Comparison of ENCODE assay signal across 1 cellular context in the genomic region with DNA sequence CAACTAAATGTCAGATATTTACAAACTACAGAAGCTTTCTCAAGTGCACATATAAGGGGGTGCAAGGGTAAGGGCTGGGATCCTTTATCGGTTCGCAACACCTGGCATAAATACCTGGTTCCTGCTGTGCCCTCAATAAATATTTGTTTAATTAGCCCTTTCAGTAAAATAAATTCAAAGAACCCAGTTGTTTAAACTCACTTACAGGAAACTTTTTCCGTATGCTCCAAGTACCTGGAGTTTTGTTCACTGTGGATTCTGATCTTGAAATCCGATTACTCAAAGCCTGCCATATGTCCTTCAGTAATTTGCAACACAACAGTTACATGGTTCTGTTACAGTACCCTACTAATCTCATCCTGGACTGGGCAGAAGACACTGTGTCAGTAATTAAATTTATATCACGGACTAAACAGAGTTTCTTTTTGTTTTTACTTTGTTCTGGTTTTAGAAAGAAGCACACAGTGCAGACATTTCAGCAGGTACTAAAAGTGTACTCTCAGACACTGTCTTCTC.
TF ChIP-seq lines count a peak whose summit lies in the region.

No MANE protein-coding gene starts in this region.

TF ChIP-seq in HepG2, 621 proteins besides CTCF, POLR2A, EP300 and RAD21:
- TF ChIP-seq HOXA5 (CRISPR knock-in tag; IDR thresholded peaks at IDR 0.05) (no peak), TGIF2 (CRISPR knock-in tag; IDR thresholded peaks at IDR 0.05) (no peak), GATA4 (IDR thresholded peaks at IDR 0.05; ENCODE audit: borderline replicate concordance, low read depth) (no peak), ISL2 (CRISPR knock-in tag; IDR thresholded peaks at IDR 0.05) (no peak), ZNF792 (CRISPR knock-in tag; IDR thresholded peaks at IDR 0.05) (no peak)
- TF ChIP-seq, protein P1, sequence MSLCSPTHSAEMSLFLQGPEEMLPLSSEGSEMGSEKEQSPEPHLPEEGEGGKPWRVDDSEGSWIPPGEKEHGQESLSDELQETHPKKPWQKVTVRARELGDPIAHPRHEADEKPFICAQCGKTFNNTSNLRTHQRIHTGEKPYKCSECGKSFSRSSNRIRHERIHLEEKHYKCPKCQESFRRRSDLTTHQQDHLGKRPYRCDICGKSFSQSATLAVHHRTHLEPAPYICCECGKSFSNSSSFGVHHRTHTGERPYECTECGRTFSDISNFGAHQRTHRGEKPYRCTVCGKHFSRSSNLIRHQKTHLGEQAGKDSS (CRISPR knock-in tag; IDR thresholded peaks at IDR 0.05; ENCODE audit: borderline replicate concordance, low read depth), result no peak
- TF ChIP-seq, protein P2, sequence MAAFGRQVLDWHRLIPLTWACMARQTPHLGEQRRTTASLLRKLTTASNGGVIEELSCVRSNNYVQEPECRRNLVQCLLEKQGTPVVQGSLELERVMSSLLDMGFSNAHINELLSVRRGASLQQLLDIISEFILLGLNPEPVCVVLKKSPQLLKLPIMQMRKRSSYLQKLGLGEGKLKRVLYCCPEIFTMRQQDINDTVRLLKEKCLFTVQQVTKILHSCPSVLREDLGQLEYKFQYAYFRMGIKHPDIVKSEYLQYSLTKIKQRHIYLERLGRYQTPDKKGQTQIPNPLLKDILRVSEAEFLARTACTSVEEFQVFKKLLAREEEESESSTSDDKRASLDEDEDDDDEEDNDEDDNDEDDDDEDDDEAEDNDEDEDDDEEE (CRISPR knock-in tag; IDR thresholded peaks at IDR 0.05), result 0 out of 2 replicates have a peak, but pooled peaks have one; percentile 4
